ENCODE assay signal across 1 cellular context in the genomic region with DNA sequence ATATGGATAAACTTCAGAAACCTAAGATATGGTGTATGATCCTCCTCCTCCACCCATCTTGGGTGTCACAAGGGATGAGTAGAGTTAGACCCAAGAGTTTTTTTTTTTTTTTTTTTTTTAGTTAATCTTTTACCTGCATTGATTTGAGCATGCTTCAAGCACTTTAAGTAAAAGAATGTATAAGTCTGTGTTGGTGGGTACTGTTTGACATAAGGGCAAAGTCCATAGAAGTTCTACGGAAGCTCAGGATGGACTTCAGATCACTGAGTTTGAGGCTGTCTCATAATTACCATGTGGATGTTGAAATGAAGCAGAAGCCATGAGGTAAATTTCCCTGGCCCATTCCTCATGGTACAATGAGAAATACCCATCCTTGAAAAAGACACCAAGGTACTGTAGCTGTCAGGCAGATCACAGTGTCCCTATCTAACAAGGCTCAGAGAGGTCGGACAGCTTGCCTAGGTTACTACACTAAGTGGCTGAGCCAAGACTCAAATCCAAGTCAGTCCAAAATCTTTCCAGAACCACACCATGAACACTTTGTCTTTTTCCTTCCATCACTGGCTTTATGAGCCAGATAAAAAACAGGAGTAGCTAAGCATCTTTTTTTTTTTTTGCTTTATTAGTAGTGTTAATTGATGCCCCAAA.
TF ChIP-seq lines count a peak whose summit lies in the region.

No MANE protein-coding gene starts in this region.

TF ChIP-seq in HepG2, 621 proteins besides CTCF, POLR2A, EP300 and RAD21 (continued from another document and continues in another):
- TF ChIP-seq, protein P1, sequence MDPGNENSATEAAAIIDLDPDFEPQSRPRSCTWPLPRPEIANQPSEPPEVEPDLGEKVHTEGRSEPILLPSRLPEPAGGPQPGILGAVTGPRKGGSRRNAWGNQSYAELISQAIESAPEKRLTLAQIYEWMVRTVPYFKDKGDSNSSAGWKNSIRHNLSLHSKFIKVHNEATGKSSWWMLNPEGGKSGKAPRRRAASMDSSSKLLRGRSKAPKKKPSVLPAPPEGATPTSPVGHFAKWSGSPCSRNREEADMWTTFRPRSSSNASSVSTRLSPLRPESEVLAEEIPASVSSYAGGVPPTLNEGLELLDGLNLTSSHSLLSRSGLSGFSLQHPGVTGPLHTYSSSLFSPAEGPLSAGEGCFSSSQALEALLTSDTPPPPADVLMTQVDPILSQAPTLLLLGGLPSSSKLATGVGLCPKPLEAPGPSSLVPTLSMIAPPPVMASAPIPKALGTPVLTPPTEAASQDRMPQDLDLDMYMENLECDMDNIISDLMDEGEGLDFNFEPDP (CRISPR knock-in tag; conservative IDR thresholded peaks at IDR 0.05): no peak
- TF ChIP-seq WIZ (CRISPR knock-in tag; IDR thresholded peaks at IDR 0.05): no peak
- TF ChIP-seq HDAC2 (CRISPR knock-in tag; IDR thresholded peaks at IDR 0.05): peak; percentile 71
- TF ChIP-seq SKI (IDR thresholded peaks at IDR 0.05; ENCODE audit: partially characterized antibody): no peak
- TF ChIP-seq, protein P2, sequence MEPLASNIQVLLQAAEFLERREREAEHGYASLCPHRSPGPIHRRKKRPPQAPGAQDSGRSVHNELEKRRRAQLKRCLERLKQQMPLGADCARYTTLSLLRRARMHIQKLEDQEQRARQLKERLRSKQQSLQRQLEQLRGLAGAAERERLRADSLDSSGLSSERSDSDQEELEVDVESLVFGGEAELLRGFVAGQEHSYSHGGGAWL (CRISPR knock-in tag; IDR thresholded peaks at IDR 0.05): no peak
- TF ChIP-seq, protein P3, sequence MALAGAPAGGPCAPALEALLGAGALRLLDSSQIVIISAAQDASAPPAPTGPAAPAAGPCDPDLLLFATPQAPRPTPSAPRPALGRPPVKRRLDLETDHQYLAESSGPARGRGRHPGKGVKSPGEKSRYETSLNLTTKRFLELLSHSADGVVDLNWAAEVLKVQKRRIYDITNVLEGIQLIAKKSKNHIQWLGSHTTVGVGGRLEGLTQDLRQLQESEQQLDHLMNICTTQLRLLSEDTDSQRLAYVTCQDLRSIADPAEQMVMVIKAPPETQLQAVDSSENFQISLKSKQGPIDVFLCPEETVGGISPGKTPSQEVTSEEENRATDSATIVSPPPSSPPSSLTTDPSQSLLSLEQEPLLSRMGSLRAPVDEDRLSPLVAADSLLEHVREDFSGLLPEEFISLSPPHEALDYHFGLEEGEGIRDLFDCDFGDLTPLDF (CRISPR knock-in tag; IDR thresholded peaks at IDR 0.05): no peak
- TF ChIP-seq GATAD2A (CRISPR knock-in tag; IDR thresholded peaks at IDR 0.05): peak; percentile 96
- TF ChIP-seq ZNF562 (CRISPR knock-in tag; IDR thresholded peaks at IDR 0.05; ENCODE audit: borderline replicate concordance): no peak
- TF ChIP-seq, protein P4, sequence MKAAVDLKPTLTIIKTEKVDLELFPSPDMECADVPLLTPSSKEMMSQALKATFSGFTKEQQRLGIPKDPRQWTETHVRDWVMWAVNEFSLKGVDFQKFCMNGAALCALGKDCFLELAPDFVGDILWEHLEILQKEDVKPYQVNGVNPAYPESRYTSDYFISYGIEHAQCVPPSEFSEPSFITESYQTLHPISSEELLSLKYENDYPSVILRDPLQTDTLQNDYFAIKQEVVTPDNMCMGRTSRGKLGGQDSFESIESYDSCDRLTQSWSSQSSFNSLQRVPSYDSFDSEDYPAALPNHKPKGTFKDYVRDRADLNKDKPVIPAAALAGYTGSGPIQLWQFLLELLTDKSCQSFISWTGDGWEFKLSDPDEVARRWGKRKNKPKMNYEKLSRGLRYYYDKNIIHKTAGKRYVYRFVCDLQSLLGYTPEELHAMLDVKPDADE (CRISPR knock-in tag; IDR thresholded peaks at IDR 0.05): no peak
- TF ChIP-seq, protein P5, sequence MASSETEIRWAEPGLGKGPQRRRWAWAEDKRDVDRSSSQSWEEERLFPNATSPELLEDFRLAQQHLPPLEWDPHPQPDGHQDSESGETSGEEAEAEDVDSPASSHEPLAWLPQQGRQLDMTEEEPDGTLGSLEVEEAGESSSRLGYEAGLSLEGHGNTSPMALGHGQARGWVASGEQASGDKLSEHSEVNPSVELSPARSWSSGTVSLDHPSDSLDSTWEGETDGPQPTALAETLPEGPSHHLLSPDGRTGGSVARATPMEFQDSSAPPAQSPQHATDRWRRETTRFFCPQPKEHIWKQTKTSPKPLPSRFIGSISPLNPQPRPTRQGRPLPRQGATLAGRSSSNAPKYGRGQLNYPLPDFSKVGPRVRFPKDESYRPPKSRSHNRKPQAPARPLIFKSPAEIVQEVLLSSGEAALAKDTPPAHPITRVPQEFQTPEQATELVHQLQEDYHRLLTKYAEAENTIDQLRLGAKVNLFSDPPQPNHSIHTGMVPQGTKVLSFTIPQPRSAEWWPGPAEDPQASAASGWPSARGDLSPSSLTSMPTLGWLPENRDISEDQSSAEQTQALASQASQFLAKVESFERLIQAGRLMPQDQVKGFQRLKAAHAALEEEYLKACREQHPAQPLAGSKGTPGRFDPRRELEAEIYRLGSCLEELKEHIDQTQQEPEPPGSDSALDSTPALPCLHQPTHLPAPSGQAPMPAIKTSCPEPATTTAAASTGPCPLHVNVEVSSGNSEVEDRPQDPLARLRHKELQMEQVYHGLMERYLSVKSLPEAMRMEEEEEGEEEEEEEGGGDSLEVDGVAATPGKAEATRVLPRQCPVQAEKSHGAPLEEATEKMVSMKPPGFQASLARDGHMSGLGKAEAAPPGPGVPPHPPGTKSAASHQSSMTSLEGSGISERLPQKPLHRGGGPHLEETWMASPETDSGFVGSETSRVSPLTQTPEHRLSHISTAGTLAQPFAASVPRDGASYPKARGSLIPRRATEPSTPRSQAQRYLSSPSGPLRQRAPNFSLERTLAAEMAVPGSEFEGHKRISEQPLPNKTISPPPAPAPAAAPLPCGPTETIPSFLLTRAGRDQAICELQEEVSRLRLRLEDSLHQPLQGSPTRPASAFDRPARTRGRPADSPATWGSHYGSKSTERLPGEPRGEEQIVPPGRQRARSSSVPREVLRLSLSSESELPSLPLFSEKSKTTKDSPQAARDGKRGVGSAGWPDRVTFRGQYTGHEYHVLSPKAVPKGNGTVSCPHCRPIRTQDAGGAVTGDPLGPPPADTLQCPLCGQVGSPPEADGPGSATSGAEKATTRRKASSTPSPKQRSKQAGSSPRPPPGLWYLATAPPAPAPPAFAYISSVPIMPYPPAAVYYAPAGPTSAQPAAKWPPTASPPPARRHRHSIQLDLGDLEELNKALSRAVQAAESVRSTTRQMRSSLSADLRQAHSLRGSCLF (CRISPR knock-in tag; IDR thresholded peaks at IDR 0.05; ENCODE audit: borderline replicate concordance): no peak
- peak; percentile 83 for TF ChIP-seq NFIC (IDR thresholded peaks at IDR 0.05; ENCODE audit: low read length)
- TF ChIP-seq ZKSCAN1 (IDR thresholded peaks at IDR 0.05; ENCODE audit: low read length): no peak; the same call in 1 of the 2 replicates
- 0 out of 2 replicates have a peak, but pooled peaks have one; percentile 32 for TF ChIP-seq ZNF430 (CRISPR knock-in tag; IDR thresholded peaks at IDR 0.05)
- TF ChIP-seq, protein P6, sequence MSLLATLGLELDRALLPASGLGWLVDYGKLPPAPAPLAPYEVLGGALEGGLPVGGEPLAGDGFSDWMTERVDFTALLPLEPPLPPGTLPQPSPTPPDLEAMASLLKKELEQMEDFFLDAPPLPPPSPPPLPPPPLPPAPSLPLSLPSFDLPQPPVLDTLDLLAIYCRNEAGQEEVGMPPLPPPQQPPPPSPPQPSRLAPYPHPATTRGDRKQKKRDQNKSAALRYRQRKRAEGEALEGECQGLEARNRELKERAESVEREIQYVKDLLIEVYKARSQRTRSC (CRISPR knock-in tag; IDR thresholded peaks at IDR 0.05; ENCODE audit: low read depth): no peak
- TF ChIP-seq CHD2 (IDR thresholded peaks at IDR 0.05; ENCODE audit: low read depth, low read length): no peak
- TF ChIP-seq MTF1 (CRISPR knock-in tag; IDR thresholded peaks at IDR 0.05): no peak
- TF ChIP-seq PCBP1 (IDR thresholded peaks at IDR 0.05; ENCODE audit: borderline replicate concordance, low read depth, low read length): no peak
- TF ChIP-seq, protein P7, sequence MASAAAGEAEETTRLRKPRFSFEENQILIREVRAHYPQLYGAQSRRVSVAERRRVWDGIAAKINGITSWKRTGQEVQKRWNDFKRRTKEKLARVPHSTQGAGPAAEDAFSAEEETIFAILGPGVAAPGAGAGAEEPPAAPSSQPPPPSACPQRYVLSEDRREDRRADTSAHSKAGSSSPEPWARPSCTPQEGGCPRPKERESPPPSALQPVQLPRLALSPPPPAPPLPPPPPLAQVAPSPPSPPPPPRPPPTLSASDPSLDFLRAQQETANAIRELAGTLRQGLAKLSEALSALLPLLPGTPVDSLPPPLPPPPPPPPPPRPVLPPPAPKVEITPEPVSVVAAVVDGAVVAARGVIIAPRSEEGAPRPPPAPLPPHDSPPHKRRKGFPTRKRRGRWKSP (CRISPR knock-in tag; IDR thresholded peaks at IDR 0.05): 0 out of 2 replicates have a peak, but pooled peaks have one; percentile 31
- peak; percentile 74; the same call in 1 of the 2 replicates for TF ChIP-seq SOX5 (CRISPR knock-in tag; IDR thresholded peaks at IDR 0.05; ENCODE audit: borderline replicate concordance)
- TF ChIP-seq, protein P8, sequence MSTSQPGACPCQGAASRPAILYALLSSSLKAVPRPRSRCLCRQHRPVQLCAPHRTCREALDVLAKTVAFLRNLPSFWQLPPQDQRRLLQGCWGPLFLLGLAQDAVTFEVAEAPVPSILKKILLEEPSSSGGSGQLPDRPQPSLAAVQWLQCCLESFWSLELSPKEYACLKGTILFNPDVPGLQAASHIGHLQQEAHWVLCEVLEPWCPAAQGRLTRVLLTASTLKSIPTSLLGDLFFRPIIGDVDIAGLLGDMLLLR (CRISPR knock-in tag; IDR thresholded peaks at IDR 0.05): no peak
- TF ChIP-seq KLF13 (CRISPR knock-in tag; IDR thresholded peaks at IDR 0.05): no peak
- TF ChIP-seq, protein P9, sequence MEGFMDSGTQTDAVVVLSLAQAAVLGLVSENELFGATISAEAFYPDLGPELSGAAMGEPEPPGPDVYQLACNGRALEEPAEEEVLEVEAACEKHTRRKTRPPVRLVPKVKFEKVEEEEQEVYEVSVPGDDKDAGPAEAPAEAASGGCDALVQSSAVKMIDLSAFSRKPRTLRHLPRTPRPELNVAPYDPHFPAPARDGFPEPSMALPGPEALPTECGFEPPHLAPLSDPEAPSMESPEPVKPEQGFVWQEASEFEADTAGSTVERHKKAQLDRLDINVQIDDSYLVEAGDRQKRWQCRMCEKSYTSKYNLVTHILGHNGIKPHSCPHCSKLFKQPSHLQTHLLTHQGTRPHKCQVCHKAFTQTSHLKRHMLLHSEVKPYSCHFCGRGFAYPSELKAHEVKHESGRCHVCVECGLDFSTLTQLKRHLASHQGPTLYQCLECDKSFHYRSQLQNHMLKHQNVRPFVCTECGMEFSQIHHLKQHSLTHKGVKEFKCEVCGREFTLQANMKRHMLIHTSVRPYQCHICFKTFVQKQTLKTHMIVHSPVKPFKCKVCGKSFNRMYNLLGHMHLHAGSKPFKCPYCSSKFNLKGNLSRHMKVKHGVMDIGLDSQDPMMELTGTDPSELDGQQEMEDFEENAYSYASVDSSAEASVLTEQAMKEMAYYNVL (CRISPR knock-in tag; IDR thresholded peaks at IDR 0.05; ENCODE audit: borderline replicate concordance): 0 out of 2 replicates have a peak, but pooled peaks have one; percentile 75
- TF ChIP-seq, protein P10, sequence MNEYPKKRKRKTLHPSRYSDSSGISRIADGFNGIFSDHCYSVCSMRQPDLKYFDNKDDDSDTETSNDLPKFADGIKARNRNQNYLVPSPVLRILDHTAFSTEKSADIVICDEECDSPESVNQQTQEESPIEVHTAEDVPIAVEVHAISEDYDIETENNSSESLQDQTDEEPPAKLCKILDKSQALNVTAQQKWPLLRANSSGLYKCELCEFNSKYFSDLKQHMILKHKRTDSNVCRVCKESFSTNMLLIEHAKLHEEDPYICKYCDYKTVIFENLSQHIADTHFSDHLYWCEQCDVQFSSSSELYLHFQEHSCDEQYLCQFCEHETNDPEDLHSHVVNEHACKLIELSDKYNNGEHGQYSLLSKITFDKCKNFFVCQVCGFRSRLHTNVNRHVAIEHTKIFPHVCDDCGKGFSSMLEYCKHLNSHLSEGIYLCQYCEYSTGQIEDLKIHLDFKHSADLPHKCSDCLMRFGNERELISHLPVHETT (CRISPR knock-in tag; conservative IDR thresholded peaks at IDR 0.05): no peak
- no peak for TF ChIP-seq NFE2L1 (CRISPR knock-in tag; IDR thresholded peaks at IDR 0.05; ENCODE audit: borderline replicate concordance)
- no peak for TF ChIP-seq ARNT2 (CRISPR knock-in tag; IDR thresholded peaks at IDR 0.05; ENCODE audit: low read depth)
- no peak for TF ChIP-seq ZNF776 (CRISPR knock-in tag; IDR thresholded peaks at IDR 0.05)
- TF ChIP-seq, protein P11, sequence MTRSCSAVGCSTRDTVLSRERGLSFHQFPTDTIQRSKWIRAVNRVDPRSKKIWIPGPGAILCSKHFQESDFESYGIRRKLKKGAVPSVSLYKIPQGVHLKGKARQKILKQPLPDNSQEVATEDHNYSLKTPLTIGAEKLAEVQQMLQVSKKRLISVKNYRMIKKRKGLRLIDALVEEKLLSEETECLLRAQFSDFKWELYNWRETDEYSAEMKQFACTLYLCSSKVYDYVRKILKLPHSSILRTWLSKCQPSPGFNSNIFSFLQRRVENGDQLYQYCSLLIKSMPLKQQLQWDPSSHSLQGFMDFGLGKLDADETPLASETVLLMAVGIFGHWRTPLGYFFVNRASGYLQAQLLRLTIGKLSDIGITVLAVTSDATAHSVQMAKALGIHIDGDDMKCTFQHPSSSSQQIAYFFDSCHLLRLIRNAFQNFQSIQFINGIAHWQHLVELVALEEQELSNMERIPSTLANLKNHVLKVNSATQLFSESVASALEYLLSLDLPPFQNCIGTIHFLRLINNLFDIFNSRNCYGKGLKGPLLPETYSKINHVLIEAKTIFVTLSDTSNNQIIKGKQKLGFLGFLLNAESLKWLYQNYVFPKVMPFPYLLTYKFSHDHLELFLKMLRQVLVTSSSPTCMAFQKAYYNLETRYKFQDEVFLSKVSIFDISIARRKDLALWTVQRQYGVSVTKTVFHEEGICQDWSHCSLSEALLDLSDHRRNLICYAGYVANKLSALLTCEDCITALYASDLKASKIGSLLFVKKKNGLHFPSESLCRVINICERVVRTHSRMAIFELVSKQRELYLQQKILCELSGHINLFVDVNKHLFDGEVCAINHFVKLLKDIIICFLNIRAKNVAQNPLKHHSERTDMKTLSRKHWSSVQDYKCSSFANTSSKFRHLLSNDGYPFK (CRISPR knock-in tag; IDR thresholded peaks at IDR 0.05; ENCODE audit: borderline replicate concordance): no peak
- TF ChIP-seq MAZ (IDR thresholded peaks at IDR 0.05; ENCODE audit: borderline replicate concordance, low read depth, low read length): no peak
- TF ChIP-seq MAZ (CRISPR knock-in tag; IDR thresholded peaks at IDR 0.05; ENCODE audit: low read depth): no peak
- TF ChIP-seq, protein P12, sequence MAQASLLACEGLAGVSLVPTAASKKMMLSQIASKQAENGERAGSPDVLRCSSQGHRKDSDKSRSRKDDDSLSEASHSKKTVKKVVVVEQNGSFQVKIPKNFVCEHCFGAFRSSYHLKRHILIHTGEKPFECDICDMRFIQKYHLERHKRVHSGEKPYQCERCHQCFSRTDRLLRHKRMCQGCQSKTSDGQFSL (CRISPR knock-in tag; IDR thresholded peaks at IDR 0.05): no peak
